In the genomic region with DNA sequence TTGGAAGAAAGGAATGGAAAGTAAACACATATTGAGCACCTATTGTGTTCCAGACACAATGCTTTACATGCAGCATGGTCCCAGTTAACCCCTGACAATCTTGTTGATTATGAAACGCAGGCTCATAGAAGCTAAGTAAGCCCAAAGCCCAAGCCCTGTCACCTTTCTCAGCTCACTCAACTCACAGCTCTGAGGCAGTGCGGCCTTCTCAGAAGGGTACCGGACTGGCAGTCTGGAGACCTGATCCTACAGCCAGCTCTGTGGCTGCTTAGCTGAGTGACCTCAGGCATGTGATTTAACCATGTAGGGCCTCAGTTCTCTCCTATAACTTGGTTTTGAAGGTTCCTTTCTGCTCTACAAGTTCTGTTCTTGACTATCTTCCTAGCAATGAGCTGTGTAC, we compare ENCODE assay signal across 1 cellular context.
TF ChIP-seq lines count a peak whose summit lies in the region.

No MANE protein-coding gene starts in this region.

TF ChIP-seq in GM12878, 131 proteins besides CTCF, POLR2A, EP300 and RAD21:
- TF ChIP-seq, protein P1, sequence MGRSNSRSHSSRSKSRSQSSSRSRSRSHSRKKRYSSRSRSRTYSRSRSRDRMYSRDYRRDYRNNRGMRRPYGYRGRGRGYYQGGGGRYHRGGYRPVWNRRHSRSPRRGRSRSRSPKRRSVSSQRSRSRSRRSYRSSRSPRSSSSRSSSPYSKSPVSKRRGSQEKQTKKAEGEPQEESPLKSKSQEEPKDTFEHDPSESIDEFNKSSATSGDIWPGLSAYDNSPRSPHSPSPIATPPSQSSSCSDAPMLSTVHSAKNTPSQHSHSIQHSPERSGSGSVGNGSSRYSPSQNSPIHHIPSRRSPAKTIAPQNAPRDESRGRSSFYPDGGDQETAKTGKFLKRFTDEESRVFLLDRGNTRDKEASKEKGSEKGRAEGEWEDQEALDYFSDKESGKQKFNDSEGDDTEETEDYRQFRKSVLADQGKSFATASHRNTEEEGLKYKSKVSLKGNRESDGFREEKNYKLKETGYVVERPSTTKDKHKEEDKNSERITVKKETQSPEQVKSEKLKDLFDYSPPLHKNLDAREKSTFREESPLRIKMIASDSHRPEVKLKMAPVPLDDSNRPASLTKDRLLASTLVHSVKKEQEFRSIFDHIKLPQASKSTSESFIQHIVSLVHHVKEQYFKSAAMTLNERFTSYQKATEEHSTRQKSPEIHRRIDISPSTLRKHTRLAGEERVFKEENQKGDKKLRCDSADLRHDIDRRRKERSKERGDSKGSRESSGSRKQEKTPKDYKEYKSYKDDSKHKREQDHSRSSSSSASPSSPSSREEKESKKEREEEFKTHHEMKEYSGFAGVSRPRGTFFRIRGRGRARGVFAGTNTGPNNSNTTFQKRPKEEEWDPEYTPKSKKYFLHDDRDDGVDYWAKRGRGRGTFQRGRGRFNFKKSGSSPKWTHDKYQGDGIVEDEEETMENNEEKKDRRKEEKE (IDR thresholded peaks at IDR 0.05) = no peak
- TF ChIP-seq HDGF (IDR thresholded peaks at IDR 0.05) (no peak), WRNIP1 (IDR thresholded peaks at IDR 0.05; ENCODE audit: borderline replicate concordance, low read depth, low read length) (no peak), FOXM1 (IDR thresholded peaks at IDR 0.05; ENCODE audit: low read depth, low read length) (no peak)
- TF ChIP-seq, protein P2, sequence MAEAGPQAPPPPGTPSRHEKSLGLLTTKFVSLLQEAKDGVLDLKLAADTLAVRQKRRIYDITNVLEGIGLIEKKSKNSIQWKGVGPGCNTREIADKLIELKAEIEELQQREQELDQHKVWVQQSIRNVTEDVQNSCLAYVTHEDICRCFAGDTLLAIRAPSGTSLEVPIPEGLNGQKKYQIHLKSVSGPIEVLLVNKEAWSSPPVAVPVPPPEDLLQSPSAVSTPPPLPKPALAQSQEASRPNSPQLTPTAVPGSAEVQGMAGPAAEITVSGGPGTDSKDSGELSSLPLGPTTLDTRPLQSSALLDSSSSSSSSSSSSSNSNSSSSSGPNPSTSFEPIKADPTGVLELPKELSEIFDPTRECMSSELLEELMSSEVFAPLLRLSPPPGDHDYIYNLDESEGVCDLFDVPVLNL (IDR thresholded peaks at IDR 0.05; ENCODE audit: low read depth, low read length) = no peak
- TF ChIP-seq, protein P3, sequence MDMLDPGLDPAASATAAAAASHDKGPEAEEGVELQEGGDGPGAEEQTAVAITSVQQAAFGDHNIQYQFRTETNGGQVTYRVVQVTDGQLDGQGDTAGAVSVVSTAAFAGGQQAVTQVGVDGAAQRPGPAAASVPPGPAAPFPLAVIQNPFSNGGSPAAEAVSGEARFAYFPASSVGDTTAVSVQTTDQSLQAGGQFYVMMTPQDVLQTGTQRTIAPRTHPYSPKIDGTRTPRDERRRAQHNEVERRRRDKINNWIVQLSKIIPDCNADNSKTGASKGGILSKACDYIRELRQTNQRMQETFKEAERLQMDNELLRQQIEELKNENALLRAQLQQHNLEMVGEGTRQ (IDR thresholded peaks at IDR 0.05; ENCODE audit: borderline replicate concordance, low read depth, low read length) = no peak
